27 cellular contexts compared by ENCODE assay signal in genomic region chr1:184219414-184219813, GRCh38.
"Had no signal": no experiment of that assay in that cellular context is flagged by ENCODE, and none has a peak within 500 bp of the region (broad histone marks: within the 10 kb centered on the region; RNA-seq: fewer than 3 reads in every experiment).

No MANE protein-coding gene starts in this region.

- ATAC-seq: activated T-helper 17 cell treated with anti-CD3 and anti-CD28 coated beads, Interleukin-2, amount 50 U/mL, for 72 hours; Panc1; Right ventricle myocardium inferior; T-cell had no signal

- H3K27ac ChIP-seq: brain microvascular endothelial cell, cardiac muscle cell, SK-N-MC, VCaP had no signal

- H3K27me3 ChIP-seq: brain microvascular endothelial cell, cardiac muscle cell had no signal

- H3K36me3 ChIP-seq: brain microvascular endothelial cell, cardiac muscle cell had no signal

- DNase-seq: activated CD4-positive, alpha-beta memory T cell treated with anti-CD3 and anti-CD28 coated beads for 36 hours; activated CD4-positive, alpha-beta T cell treated with anti-CD3 and anti-CD28 coated beads, Interleukin-2, amount 10 ng/mL, durations not matched to agents 7 days and 5 days; activated CD4-positive, CD25-positive, alpha-beta regulatory T cell; activated CD8-positive, alpha-beta memory T cell treated with anti-CD3 and anti-CD28 coated beads for 24 hours; activated gamma-delta T cell; activated naive CD4-positive, alpha-beta T cell treated with anti-CD3 and anti-CD28 coated beads for 36 hours; activated T-cell treated with anti-CD3 and anti-CD28 coated beads, Interleukin-2, amount 50 U/mL, for 48 hours; brain microvascular endothelial cell; Kasumi-1; KBM-7; NCI-H1048; NCI-H1417; NCI-H345; NCI-H510A; NCI-H526 treated with DMSO at 0.1 percent for 48 hours; NK-92 treated with Interleukin-12 subunit alpha and Interleukin-12 subunit beta, amount 100 ng/mL, for 24 hours; OCI-M1; RPMI8226; T-cell; T-helper 2 cell; T1000 had no signal

- H3K4me3 ChIP-seq: cardiac muscle cell, SK-N-MC had no signal
